In genomic region chr15:29827421-29827820, GRCh38 we compare ENCODE assay signal across 19 cellular contexts. TPM values are rescaled to one million over a fixed set of nuclear protein-coding genes. Genes with fewer than 3 reads are reported as not detected.
"Had no signal": no experiment of that assay in that cellular context is flagged by ENCODE, and none has a peak within 500 bp of the region (broad histone marks: within the 10 kb centered on the region; RNA-seq: fewer than 3 reads in every experiment).

No MANE protein-coding gene starts in this region.

- H3K4me3 Mint-ChIP-seq: activated CD4-positive, alpha-beta T cell treated with anti-CD3 and anti-CD28 coated beads, Interleukin-2, amount 10 ng/mL, durations not matched to agents 24 days and 14 days; activated CD8-positive, alpha-beta T cell treated with anti-CD3 and anti-CD28 coated beads for 36 hours; activated naive CD8-positive, alpha-beta T cell treated with anti-CD3 and anti-CD28 coated beads, Interleukin-2, amount 10 ng/mL, durations not matched to agents 7 days and 5 days; central memory CD8-positive, alpha-beta T cell; nephron; stimulated activated memory B cell treated with anti-CD40 and anti-IgM and Interleukin-4, amounts not matched to agents 10 μg/mL and 1 μg/mL and 100 μg/mL, for 72 hours had no signal

- H3K27me3 Mint-ChIP-seq: progenitor cell of endocrine pancreas had no signal

- H3K27ac Mint-ChIP-seq: activated CD8-positive, alpha-beta T cell treated with anti-CD3 and anti-CD28 coated beads for 36 hours; activated naive CD8-positive, alpha-beta T cell treated with anti-CD3 and anti-CD28 coated beads, Interleukin-2, amount 10 ng/mL, durations not matched to agents 7 days and 5 days; activated T-helper 2 cell treated with anti-CD3 and anti-CD28 coated beads, Interferon-gamma antibody, Interleukin-2, Interleukin-4, amounts not matched to agents 10 μg/mL and 5 μg/mL and 100 μg/mL, durations not matched to agents 14 hours and 24 hours and 36 hours; nephron; progenitor cell of endocrine pancreas; stimulated activated memory B cell treated with anti-CD40 and anti-IgM and Interleukin-4, amounts not matched to agents 10 μg/mL and 1 μg/mL and 100 μg/mL, for 72 hours had no signal

- H3K4me3 ChIP-seq: coronary artery had no signal

- DNase-seq: activated CD4-positive, alpha-beta T cell treated with anti-CD3 and anti-CD28 coated beads, Interleukin-2, amount 10 ng/mL, durations not matched to agents 24 days and 14 days; activated CD8-positive, alpha-beta T cell treated with anti-CD3 and anti-CD28 coated beads for 36 hours; activated naive CD4-positive, alpha-beta T cell treated with Interleukin-2 at 50 U/mL for 16 hours; activated naive CD8-positive, alpha-beta T cell treated with anti-CD3 and anti-CD28 coated beads, Interleukin-2, amount 10 ng/mL, durations not matched to agents 7 days and 5 days; activated T-cell treated with anti-CD3 and anti-CD28 coated beads, Interleukin-2, amount 50 U/mL, for 1 hour; amygdala; hippocampal formation; midbrain; occipital lobe; small intestine; stimulated activated CD4-positive, alpha-beta T cell treated with anti-CD3 and anti-CD28 coated beads, Interleukin-4, amount 100 ng/mL, for 4 hours; T1000 had no signal

- ATAC-seq: activated CD8-positive, alpha-beta T cell treated with anti-CD3 and anti-CD28 coated beads for 36 hours; stimulated activated memory B cell treated with anti-CD40 and anti-IgM and Interleukin-4, amounts not matched to agents 10 μg/mL and 1 μg/mL and 100 μg/mL, for 72 hours had no signal

- H3K36me3 Mint-ChIP-seq: activated naive CD8-positive, alpha-beta T cell treated with anti-CD3 and anti-CD28 coated beads, Interleukin-2, amount 10 ng/mL, durations not matched to agents 7 days and 5 days; stimulated activated memory B cell treated with anti-CD40 and anti-IgM and Interleukin-4, amounts not matched to agents 10 μg/mL and 1 μg/mL and 100 μg/mL, for 72 hours had no signal

- H3K9me3 Mint-ChIP-seq: nephron had no signal

- H3K4me1 Mint-ChIP-seq: stimulated activated memory B cell treated with anti-CD40 and anti-IgM and Interleukin-4, amounts not matched to agents 10 μg/mL and 1 μg/mL and 100 μg/mL, for 72 hours had no signal

RNA-seq across cellular contexts. Expression of gene TJP1, which starts 5.2 kb away (rescaled TPM):
- total RNA-seq: activated CD4-positive, alpha-beta T cell treated with anti-CD3 and anti-CD28 coated beads, Interleukin-2, amount 10 ng/mL, durations not matched to agents 24 days and 14 days; activated CD8-positive, alpha-beta T cell treated with anti-CD3 and anti-CD28 coated beads for 36 hours; activated naive CD8-positive, alpha-beta T cell treated with anti-CD3 and anti-CD28 coated beads, Interleukin-2, amount 10 ng/mL, durations not matched to agents 7 days and 5 days; activated T-helper 2 cell treated with anti-CD3 and anti-CD28 coated beads, Interferon-gamma antibody, Interleukin-2, Interleukin-4, amounts not matched to agents 10 μg/mL and 5 μg/mL and 100 μg/mL, durations not matched to agents 14 hours and 24 hours and 36 hours; T-helper 1 cell treated with Interleukin-12 subunit alpha and Interleukin-12 subunit beta and Interleukin-4 antibody, amounts not matched to agents 30 ng/mL and 1 ng/mL, for 36 hours had no signal
